Comparison of ENCODE assay signal across 8 cellular contexts in genomic region chr14:100213956-100214767, GRCh38. TPM values are rescaled to one million over a fixed set of nuclear protein-coding genes. Genes with fewer than 3 reads are reported as not detected.
DNase-seq lines count a peak whose midpoint lies in the region; ATAC-seq and TF ChIP-seq lines count a peak whose summit lies in the region.

No MANE protein-coding gene starts in this region.

- DNase-seq in Ammon's horn (ENCODE audit: low spot score) (peak; percentile 83), GM19238 (ENCODE audit: insufficient read length, low spot score) (peak; percentile 94), NCI-H446 treated with DMSO at 0.1 percent for 48 hours (lab: John Stamatoyannopoulos, UW) (peak; percentile 36), left lung (peak; percentile 93 to 99)
- DNase-seq in activated CD4-positive, alpha-beta T cell treated with anti-CD3 and anti-CD28 coated beads for 36 hours = peak; percentile 97
- DNase-seq in stimulated activated CD4-positive, alpha-beta T cell treated with anti-CD3 and anti-CD28 coated beads, Interleukin-4, amount 100 ng/mL, for 1 hour = peak; percentile 96

- H3K9me3 Mint-ChIP-seq in activated CD4-positive, alpha-beta T cell treated with anti-CD3 and anti-CD28 coated beads for 36 hours (ENCODE audit: low read depth) = no peaks in the 10 kb centered on the region

- no peaks in the 10 kb centered on the region for H3K36me3 ChIP-seq in left lung

- CTCF ChIA-PET in activated CD4-positive, alpha-beta T cell treated with anti-CD3 and anti-CD28 coated beads for 36 hours (lab: Charles Lee) = interaction anchor here (0.7 to 3.4 kb wide), 9 partner anchors 8 to 161 kb away, joined by 3 to 16 read pairs (median 4); a partner anchor contains a TSS

- H3K4me1 Mint-ChIP-seq in activated CD4-positive, alpha-beta T cell treated with anti-CD3 and anti-CD28 coated beads for 36 hours = peaks cover 23% of the 10 kb centered on the region

- TF ChIP-seq CTCF in left lung (IDR thresholded peaks at IDR 0.05) = no peak

- peak overlapping the region; percentile 87 for H3K27ac Mint-ChIP-seq in activated CD4-positive, alpha-beta T cell treated with anti-CD3 and anti-CD28 coated beads for 36 hours

- H3K4me3 ChIP-seq in left lung = peak overlapping the region; percentile 66 to 80

- POLR2A ChIA-PET in activated CD4-positive, alpha-beta T cell treated with anti-CD3 and anti-CD28 coated beads for 36 hours (lab: Charles Lee) = interaction anchor here (0.5 to 1.3 kb wide), 5 partner anchors 9 to 243 kb away, joined by 3 to 5 read pairs (median 3); partner anchors contain the start of gene SLC25A29

- H3K27ac ChIP-seq in cingulate gyrus (ENCODE audit: low read depth, low read length) (peak overlapping the region; percentile 80), left lung (peak overlapping the region; percentile 94 to 99)

- H3K4me1 ChIP-seq in left lung = peaks cover 3 to 21% of the 10 kb centered on the region in 2 donors

- H3K9me3 ChIP-seq in left lung = no peaks in the 10 kb centered on the region

- H3K4me3 Mint-ChIP-seq in activated CD4-positive, alpha-beta T cell treated with anti-CD3 and anti-CD28 coated beads for 36 hours = peak overlapping the region; percentile 79

- H3K27me3 Mint-ChIP-seq in activated CD4-positive, alpha-beta T cell treated with anti-CD3 and anti-CD28 coated beads for 36 hours = no peaks in the 10 kb centered on the region

- no peaks in the 10 kb centered on the region for H3K27me3 ChIP-seq in left lung

- no peaks in the 10 kb centered on the region for H3K36me3 Mint-ChIP-seq in activated CD4-positive, alpha-beta T cell treated with anti-CD3 and anti-CD28 coated beads for 36 hours (ENCODE audit: low read depth)

- intact Hi-C loops in activated CD4-positive, alpha-beta T cell treated with anti-CD3 and anti-CD28 coated beads for 36 hours (cut with DNase I, micrococcal nuclease) = loop anchor here (1.0 to 2.0 kb wide), 9 partner anchors 21 to 733 kb away; partner anchors contain the start of genes CCNK (in 1 of the 2), CYP46A1 (in 1 of the 2), DEGS2 (in 1 of the 2) and WDR25 (in 1 of the 2)
- intact Hi-C loops in left lung (cut with DNase I) = no loop called here

- ATAC-seq in HG03378 (IDR thresholded peaks at IDR 0.05; ENCODE audit: unreplicated experiment) (peak; percentile 78), left lung (peak; percentile 98)
- peak; percentile 96 for ATAC-seq in activated CD4-positive, alpha-beta T cell treated with anti-CD3 and anti-CD28 coated beads for 36 hours

RNA-seq across cellular contexts. Expression of gene YY1, which starts 24.8 kb away (rescaled TPM):
- 100 to 1,000 TPM in 1 of 2 experiments, 10 to 100 TPM in 1; 99.7 to 104 TPM for total RNA-seq in activated CD4-positive, alpha-beta T cell treated with anti-CD3 and anti-CD28 coated beads for 36 hours
- 10 to 100 TPM; 57.4 to 59.0 TPM for total RNA-seq in left lung

RNA-seq across cellular contexts. Expression of gene DEGS2, which starts 54.7 kb away (rescaled TPM):
- total RNA-seq in activated CD4-positive, alpha-beta T cell treated with anti-CD3 and anti-CD28 coated beads for 36 hours = 1 to 10 TPM; 2.6 to 2.8 TPM
- 1 to 10 TPM; 2.0 to 7.6 TPM for total RNA-seq in left lung

Comparison
In these comparisons a context has a peak if more than half of its experiments do, and no peak if none do; other contexts are left out.
1. Peak in every context shown above with its lines: DNase-seq, ATAC-seq, H3K4me3 ChIP-seq and H3K27ac ChIP-seq.
2. DNase-seq: peak in every context shown above with its lines; median percentile 97 in activated CD4-positive, alpha-beta T cell treated with anti-CD3 and anti-CD28 coated beads for 36 hours; 96 in left lung; 96 in stimulated activated CD4-positive, alpha-beta T cell treated with anti-CD3 and anti-CD28 coated beads, Interleukin-4, amount 100 ng/mL, for 1 hour; 94 in GM19238; 83 in Ammon's horn; 36 in NCI-H446 treated with DMSO at 0.1 percent for 48 hours.
3. intact Hi-C loops: an anchor here in activated CD4-positive, alpha-beta T cell treated with anti-CD3 and anti-CD28 coated beads for 36 hours (1.0 to 2.0 kb wide); none called in left lung.